In genomic region chr14:103286968-103287850, GRCh38 we compare ENCODE assay signal across 25 cellular contexts.
"Had no signal": no experiment of that assay in that cellular context is flagged by ENCODE, and none has a peak within 500 bp of the region (broad histone marks: within the 10 kb centered on the region; RNA-seq: fewer than 3 reads in every experiment).

No MANE protein-coding gene starts in this region.

- ATAC-seq: effector memory CD8-positive, alpha-beta T cell; left colon; left ventricle myocardium superior; lower lobe of right lung; naive thymus-derived CD4-positive, alpha-beta T cell; pancreas; stimulated activated memory B cell treated with anti-CD40 and anti-IgM and Interleukin-4, amounts not matched to agents 10 μg/mL and 1 μg/mL and 100 μg/mL, for 72 hours had no signal

- H3K9me3 ChIP-seq: esophagus squamous epithelium, lower lobe of right lung, pancreas, spleen, thyroid gland had no signal

- H3K9me3 Mint-ChIP-seq: effector memory CD8-positive, alpha-beta T cell; immature natural killer cell; naive thymus-derived CD4-positive, alpha-beta T cell; nephron; stimulated activated memory B cell treated with anti-CD40 and anti-IgM and Interleukin-4, amounts not matched to agents 10 μg/mL and 1 μg/mL and 100 μg/mL, for 72 hours; stimulated activated naive CD8-positive, alpha-beta T cell treated with anti-CD3 and anti-CD28 coated beads, Interleukin-15, Interleukin-2, amounts not matched to agents 100 ng/mL and 50 ng/mL, for 24 hours had no signal

- H3K27ac Mint-ChIP-seq: effector memory CD8-positive, alpha-beta T cell; immature natural killer cell; naive thymus-derived CD4-positive, alpha-beta T cell; nephron; neural progenitor cell; progenitor cell of endocrine pancreas; stimulated activated memory B cell treated with anti-CD40 and anti-IgM and Interleukin-4, amounts not matched to agents 10 μg/mL and 1 μg/mL and 100 μg/mL, for 72 hours; stimulated activated naive CD8-positive, alpha-beta T cell treated with anti-CD3 and anti-CD28 coated beads, Interleukin-15, Interleukin-2, amounts not matched to agents 100 ng/mL and 50 ng/mL, for 24 hours had no signal

- H3K36me3 Mint-ChIP-seq: immature natural killer cell; naive thymus-derived CD4-positive, alpha-beta T cell; neural progenitor cell; stimulated activated memory B cell treated with anti-CD40 and anti-IgM and Interleukin-4, amounts not matched to agents 10 μg/mL and 1 μg/mL and 100 μg/mL, for 72 hours had no signal

- H3K4me1 Mint-ChIP-seq: immature natural killer cell; nephron; neural progenitor cell; stimulated activated memory B cell treated with anti-CD40 and anti-IgM and Interleukin-4, amounts not matched to agents 10 μg/mL and 1 μg/mL and 100 μg/mL, for 72 hours had no signal

- H3K4me3 Mint-ChIP-seq: effector memory CD8-positive, alpha-beta T cell; immature natural killer cell; naive thymus-derived CD4-positive, alpha-beta T cell; nephron; neural progenitor cell; stimulated activated memory B cell treated with anti-CD40 and anti-IgM and Interleukin-4, amounts not matched to agents 10 μg/mL and 1 μg/mL and 100 μg/mL, for 72 hours; stimulated activated naive CD8-positive, alpha-beta T cell treated with anti-CD3 and anti-CD28 coated beads, Interleukin-15, Interleukin-2, amounts not matched to agents 100 ng/mL and 50 ng/mL, for 24 hours had no signal

- DNase-seq: effector memory CD8-positive, alpha-beta T cell; erythroblast; esophagus squamous epithelium; foreskin melanocyte; glutamatergic neuron; hypothalamus; immature natural killer cell; islet precursor cell; kidney glomerular epithelial cell; left colon; left ventricle myocardium superior; lower lobe of right lung; midbrain; naive thymus-derived CD4-positive, alpha-beta T cell; nucleus accumbens; pancreas; spleen; stimulated activated CD4-positive, alpha-beta T cell treated with anti-CD3 and anti-CD28 coated beads, Interleukin-4, amount 100 ng/mL, for 4 hours; thyroid gland; trophoblast cell had no signal
